Comparison of ENCODE assay signal across 9 cellular contexts in the genomic region with DNA sequence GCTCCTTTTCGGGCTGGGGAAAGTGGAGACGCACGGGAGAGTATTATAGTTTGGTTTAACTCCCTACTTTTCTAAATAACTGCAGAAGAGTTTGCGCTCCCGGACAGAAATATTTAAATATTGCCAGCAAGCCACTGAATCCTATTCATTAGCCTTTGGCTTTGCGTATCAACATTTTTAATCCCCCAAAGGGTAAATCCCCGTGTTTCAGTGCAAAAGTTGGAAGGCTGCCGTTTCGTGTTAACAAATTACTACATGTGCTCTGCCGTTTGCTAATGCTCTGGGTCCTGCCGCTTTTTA. TPM values are rescaled to one million over a fixed set of nuclear protein-coding genes. Genes with fewer than 3 reads are reported as not detected.
DNase-seq lines count a peak whose midpoint lies in the region; ATAC-seq and TF ChIP-seq lines count a peak whose summit lies in the region.
"Had no signal": no experiment of that assay in that cellular context is flagged by ENCODE, and none has a peak within 500 bp of the region (broad histone marks: within the 10 kb centered on the region; RNA-seq: fewer than 3 reads in every experiment).

No MANE protein-coding gene starts in this region.

- intact Hi-C loops in heart left ventricle (cut with DNase I) (loop anchor here in 8 of 10 donors (1.0 to 10.0 kb wide), 10 partner anchors 63 to 279 kb away; no protein-coding TSS in a partner anchor), cardiac septum (cut with DNase I) (loop anchor here (1.0 to 2.0 kb wide), 2 partner anchors 65 to 179 kb away; no protein-coding TSS in a partner anchor), uterus (cut with DNase I; ENCODE audit: low total_unique reads) (no loop called here)

- H3K27ac Mint-ChIP-seq in mesothelial cell of epicardium, result no peak overlapping the region

- 0 to 1% (median 1%) methylated on average over 11 of the region's 11 CpGs for WGBS in heart left ventricle, 4 donors

- H3K4me3 Mint-ChIP-seq in mesothelial cell of epicardium, result peak overlapping the region; percentile 88

- in situ Hi-C loops in brain microvascular endothelial cell (cut with HindIII; ENCODE audit: low pct_ligation_motif_present, low sequenced_read_pairs), result no loop called here

- H3K4me1 ChIP-seq in heart left ventricle (peaks cover 0 to 36% (median 18%) of the 10 kb centered on the region in 12 donors), uterus (peaks cover 0 to 10% of the 10 kb centered on the region in 2 donors)

- peaks cover 73% of the 10 kb centered on the region for H3K27me3 Mint-ChIP-seq in mesothelial cell of epicardium (ENCODE audit: low read depth)

- H3K36me3 ChIP-seq in heart left ventricle, result no peaks in the 10 kb centered on the region
- no peaks in the 10 kb centered on the region for H3K36me3 ChIP-seq in brain microvascular endothelial cell (replicated peaks)
- H3K36me3 ChIP-seq in uterus, result no peaks in the 10 kb centered on the region

- DNase-seq in heart left ventricle (no peak), cardiac septum (ENCODE audit: low spot score) (no peak), brain microvascular endothelial cell (no peak), mesothelial cell of epicardium (ENCODE audit: low spot score in 2 of 2, unreplicated experiment in 2 of 2) (no peak), uterus (no peak), NCI-H345 (lab: John Stamatoyannopoulos, UW) (no peak), 8988T (no peak)

- peak overlapping the region; percentile 41 to 98 (median 82) for H3K4me3 ChIP-seq in heart left ventricle
- peak overlapping the region; percentile 67 for H3K4me3 ChIP-seq in brain microvascular endothelial cell (ENCODE audit: low read depth, low read length)
- peak overlapping the region; percentile 54 to 71 for H3K4me3 ChIP-seq in uterus

- peaks cover 0 to 47% (median 4%) of the 10 kb centered on the region in 9 donors for H3K27me3 ChIP-seq in heart left ventricle
- H3K27me3 ChIP-seq in brain microvascular endothelial cell (replicated peaks), result no peaks in the 10 kb centered on the region
- H3K27me3 ChIP-seq in uterus, result peaks cover 0 to 29% of the 10 kb centered on the region in 2 donors

- H3K27ac ChIP-seq in heart left ventricle (peak overlapping the region; percentile 72 to 93 (median 84)), brain microvascular endothelial cell (no peak overlapping the region), uterus (peak overlapping the region in 1 of 2 donors; percentile 23)

- H3K4me1 Mint-ChIP-seq in mesothelial cell of epicardium, result peaks cover 33% of the 10 kb centered on the region

- TF ChIP-seq CTCF in heart left ventricle (IDR thresholded peaks at IDR 0.05), result no peak
- TF ChIP-seq CTCF in brain microvascular endothelial cell (IDR thresholded peaks at IDR 0.05; ENCODE audit: low read depth, low read length, missing control alignments), result no peak
- no peak for TF ChIP-seq CTCF in mesothelial cell of epicardium (IDR thresholded peaks at IDR 0.05; ENCODE audit: unreplicated experiment)
- TF ChIP-seq CTCF in uterus (IDR thresholded peaks at IDR 0.05), result no peak

- H3K9me3 ChIP-seq in heart left ventricle (no peaks in the 10 kb centered on the region), uterus (no peaks in the 10 kb centered on the region)

- no peaks in the 10 kb centered on the region for H3K36me3 Mint-ChIP-seq in mesothelial cell of epicardium

- no peaks in the 10 kb centered on the region for H3K9me3 Mint-ChIP-seq in mesothelial cell of epicardium

- TF ChIP-seq POLR2A in heart left ventricle (IDR thresholded peaks at IDR 0.05) (no peak), uterus (IDR thresholded peaks at IDR 0.05) (no peak)

- no peak for ATAC-seq in heart left ventricle
- no peak for ATAC-seq in HG02852 (IDR thresholded peaks at IDR 0.05; ENCODE audit: unreplicated experiment)

RNA-seq across cellular contexts. Expression of gene DPF3, which starts 0.4 kb away (rescaled TPM):
- 10 to 100 TPM; 20.5 to 53.8 (median 40.4) TPM for total RNA-seq in heart left ventricle
- 10 to 100 TPM; 13.5 to 21.2 TPM for polyA plus RNA-seq in heart left ventricle
- total RNA-seq in cardiac septum, result 36.5 TPM
- 1.3 to 2.7 TPM (median 2.5 TPM) in 3 replicates for total RNA-seq in mesothelial cell of epicardium
- total RNA-seq in uterus, result 1 to 10 TPM in 2 of 4 donors, not detected in 2; 1.6 to 2.8 TPM
- total RNA-seq: HT-29 had no signal

RNA-seq across cellular contexts. Expression of gene DCAF4, which starts 32.0 kb away (rescaled TPM):
- total RNA-seq in heart left ventricle (10 to 100 TPM in 2 of 9 donors, 1 to 10 TPM in 7; 5.2 to 13.1 (median 8.6) TPM), cardiac septum (7.9 TPM), mesothelial cell of epicardium (21.4 to 23.2 TPM (median 22.5 TPM) in 3 replicates), uterus (10 to 100 TPM in 3 of 4 donors, not detected in 1; 12.0 to 14.1 (median 13.7) TPM)
- 10 to 100 TPM in 1 of 2 donors, 1 to 10 TPM in 1; 2.4 to 10.0 TPM for polyA plus RNA-seq in heart left ventricle
